ENCODE assay signal across 13 cellular contexts in the genomic region with DNA sequence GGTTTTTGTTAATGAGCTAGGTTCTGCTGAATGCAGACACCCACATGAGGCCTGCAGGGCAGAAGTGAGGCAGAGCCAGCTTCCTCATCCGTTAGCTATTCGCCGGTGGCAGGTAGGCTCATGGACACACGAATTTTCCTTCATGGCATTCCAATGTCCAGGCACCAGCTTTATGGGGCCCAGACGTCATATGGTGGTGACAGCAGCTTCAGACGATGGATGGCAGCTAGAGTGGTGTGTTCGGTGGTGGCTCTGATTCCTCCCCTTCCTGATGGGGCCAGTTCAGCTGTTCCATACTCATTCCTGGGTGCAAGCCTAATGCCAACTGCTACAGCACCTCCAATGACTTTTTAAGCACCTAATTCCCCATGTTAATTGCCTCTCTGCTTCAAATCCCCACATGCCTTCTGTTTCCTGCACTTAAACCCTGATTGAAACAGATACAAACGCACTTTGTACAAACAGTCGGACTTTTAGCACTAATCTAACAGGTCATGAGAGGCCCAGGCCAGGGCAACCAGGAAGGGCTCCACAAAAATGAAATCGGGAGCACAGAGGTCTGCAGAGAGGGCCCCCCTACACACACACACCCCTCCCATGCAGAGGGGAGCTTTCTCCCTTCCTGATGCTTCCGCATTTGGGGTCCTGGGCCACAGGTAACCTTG. TPM values are rescaled to one million over a fixed set of nuclear protein-coding genes. Genes with fewer than 3 reads are reported as not detected.
A peak's percentile ranks its signal among the peaks of the same experiment; 100 is the strongest.
DNase-seq lines count a peak whose midpoint lies in the region; ATAC-seq and TF ChIP-seq lines count a peak whose summit lies in the region.
"Had no signal": no experiment of that assay in that cellular context is flagged by ENCODE, and none has a peak within 500 bp of the region (broad histone marks: within the 10 kb centered on the region; RNA-seq: fewer than 3 reads in every experiment).

No MANE protein-coding gene starts in this region.

- H3K4me3 Mint-ChIP-seq in T-helper 17 cell: no peak overlapping the region
- no peak overlapping the region for H3K4me3 Mint-ChIP-seq in CD4-positive, alpha-beta T cell

- H3K4me2 ChIP-seq in BLaER1: peak overlapping the region; percentile 60

- H3K9me3 ChIP-seq in BLaER1: no peaks in the 10 kb centered on the region
- no peaks in the 10 kb centered on the region for H3K9me3 ChIP-seq in T-helper 17 cell (ENCODE audit: control insufficient read depth, low read length, poor library complexity, severe bottlenecking)
- no peaks in the 10 kb centered on the region for H3K9me3 ChIP-seq in CD4-positive, alpha-beta T cell (ENCODE audit: control insufficient read depth, low read length)
- H3K9me3 ChIP-seq: gastrocnemius medialis, lower lobe of right lung had no signal

- H3K4me1 ChIP-seq in BLaER1 (peaks cover 38% of the 10 kb centered on the region), foreskin keratinocyte (peaks cover 34% of the 10 kb centered on the region)
- H3K4me1 ChIP-seq: gastrocnemius medialis had no signal

- peaks cover 10% of the 10 kb centered on the region for H3K4me1 Mint-ChIP-seq in T-helper 17 cell
- peaks cover 9% of the 10 kb centered on the region for H3K4me1 Mint-ChIP-seq in CD4-positive, alpha-beta T cell (ENCODE audit: low read depth)

- H3K27me3 ChIP-seq in BLaER1: no peaks in the 10 kb centered on the region
- no peaks in the 10 kb centered on the region for H3K27me3 ChIP-seq in foreskin keratinocyte
- no peaks in the 10 kb centered on the region for H3K27me3 ChIP-seq in CD4-positive, alpha-beta T cell (ENCODE audit: control insufficient read depth, insufficient read depth, low read length)

- ATAC-seq in GM21390 (IDR thresholded peaks at IDR 0.05; ENCODE audit: unreplicated experiment): peak; percentile 10
- no peak for ATAC-seq in T-helper 17 cell
- ATAC-seq in foreskin keratinocyte: peak; percentile 11
- no peak for ATAC-seq in CD4-positive, alpha-beta T cell (ENCODE audit: poor library complexity)
- ATAC-seq in GM21515 (IDR thresholded peaks at IDR 0.05; ENCODE audit: unreplicated experiment): no peak

- H3K27me3 Mint-ChIP-seq in T-helper 17 cell: peaks cover 8% of the 10 kb centered on the region
- H3K27me3 Mint-ChIP-seq in CD4-positive, alpha-beta T cell: no peaks in the 10 kb centered on the region

- POLR2A ChIA-PET in CD4-positive, alpha-beta T cell (lab: Charles Lee): interaction anchor here (1.0 kb wide), 1 partner anchor 52 kb away, joined by 3 read pairs; no protein-coding TSS in a partner anchor

- CTCF ChIA-PET in CD4-positive, alpha-beta T cell (lab: Charles Lee): no interaction called here

- H3K9me3 Mint-ChIP-seq in CD4-positive, alpha-beta T cell: no peaks in the 10 kb centered on the region

- peak overlapping the region; percentile 88 for H3K27ac Mint-ChIP-seq in T-helper 17 cell
- H3K27ac Mint-ChIP-seq in CD4-positive, alpha-beta T cell: no peak overlapping the region

- H3K27ac ChIP-seq in BLaER1 (no peak overlapping the region), foreskin keratinocyte (no peak overlapping the region)
- no peak overlapping the region for H3K27ac ChIP-seq in CD4-positive, alpha-beta T cell (ENCODE audit: low read depth, low read length)
- H3K27ac ChIP-seq: gastrocnemius medialis, lower lobe of right lung had no signal

- TF ChIP-seq CTCF in foreskin keratinocyte (conservative IDR thresholded peaks at IDR 0.05): no peak
- TF ChIP-seq CTCF in CD4-positive, alpha-beta T cell (IDR thresholded peaks at IDR 0.05): no peak

- H3K9ac ChIP-seq in BLaER1: no peak overlapping the region

- H3K36me3 Mint-ChIP-seq in T-helper 17 cell (ENCODE audit: low read depth): no peaks in the 10 kb centered on the region
- no peaks in the 10 kb centered on the region for H3K36me3 Mint-ChIP-seq in CD4-positive, alpha-beta T cell (ENCODE audit: low read depth)

- DNase-seq in T-helper 17 cell (no peak), foreskin keratinocyte (peak; percentile 44 to 69), SKM-1 treated with dmso at 0.1 percent for 144 hours (lab: John Stamatoyannopoulos, UW; ENCODE audit: unreplicated experiment) (no peak), NCI-H2107 (lab: John Stamatoyannopoulos, UW) (no peak)
- DNase-seq in CD4-positive, alpha-beta T cell: no peak
- DNase-seq: lower lobe of right lung had no signal

- intact Hi-C loops in CD4-positive, alpha-beta T cell (cut with DNase I, micrococcal nuclease): loop anchor here in 1 of 2 experiments (10.0 kb wide), 1 partner anchor 275 kb away; no protein-coding TSS in a partner anchor

- no peak overlapping the region for H3K4me3 ChIP-seq in BLaER1
- H3K4me3 ChIP-seq: gastrocnemius medialis, lower lobe of right lung had no signal

- H3K36me3 ChIP-seq in BLaER1: no peaks in the 10 kb centered on the region
- H3K36me3 ChIP-seq: gastrocnemius medialis, lower lobe of right lung had no signal

- no peaks in the 10 kb centered on the region for H4K20me1 ChIP-seq in BLaER1

RNA-seq across cellular contexts. Expression of gene MLN, which starts 35.7 kb away (rescaled TPM):
- total RNA-seq in T-helper 17 cell (not detected), foreskin keratinocyte (not detected in 2 replicates)
- not detected in 2 replicates for polyA plus RNA-seq in foreskin keratinocyte
- total RNA-seq in CD4-positive, alpha-beta T cell: not detected
- total RNA-seq: cardiac septum, Daoy, gastrocnemius medialis, lower lobe of right lung, sciatic nerve had no signal

RNA-seq across cellular contexts. Expression of gene LEMD2, which starts 50.6 kb away (rescaled TPM):
- total RNA-seq in T-helper 17 cell (100 to 1,000 TPM; 101 to 120 TPM), foreskin keratinocyte (54.2 and 56.5 TPM in 2 replicates)
- 51.7 and 53.6 TPM in 2 replicates for polyA plus RNA-seq in foreskin keratinocyte
- 100 to 1,000 TPM; 122 to 124 TPM for total RNA-seq in CD4-positive, alpha-beta T cell

Comparison
In these comparisons a context has a peak if more than half of its experiments do, and no peak if none do; other contexts are left out.
1. ATAC-seq: peak in GM21390 (single experiment) and foreskin keratinocyte (single experiment); none in T-helper 17 cell (single experiment), CD4-positive, alpha-beta T cell (single experiment) and GM21515 (single experiment).
2. DNase-seq: peak in foreskin keratinocyte (2 of 2); none in T-helper 17 cell (0 of 3), SKM-1 treated with dmso at 0.1 percent for 144 hours (single experiment), CD4-positive, alpha-beta T cell (0 of 10) and NCI-H2107 (single experiment).